Comparison of ENCODE assay signal across 8 cellular contexts in genomic region chrX:49165901-49166881, GRCh38. TPM values are rescaled to one million over a fixed set of nuclear protein-coding genes. Genes with fewer than 3 reads are reported as not detected.
DNase-seq lines count a peak whose midpoint lies in the region; ATAC-seq and TF ChIP-seq lines count a peak whose summit lies in the region.

No MANE protein-coding gene starts in this region.

- POLR2A ChIA-PET in CD4-positive, alpha-beta memory T cell (lab: Charles Lee; ENCODE audit: partially characterized antibody): interaction anchor here (0.8 to 2.6 kb wide), 22 partner anchors 9 to 365 kb away, joined by 3 to 37 read pairs (median 4); partner anchors contain the start of genes GRIPAP1, HDAC6, PPP1R3F and PRAF2

- no peaks in the 10 kb centered on the region for H3K9me3 ChIP-seq in CD4-positive, alpha-beta memory T cell (ENCODE audit: control insufficient read depth in 1 of 2, low read length in 2 of 2)

- no peaks in the 10 kb centered on the region for H3K79me2 ChIP-seq in GM23338 (replicated peaks; ENCODE audit: insufficient read depth)

- H3K27ac ChIP-seq in CD4-positive, alpha-beta memory T cell (ENCODE audit: low read depth, low read length): peak overlapping the region; percentile 63
- H3K27ac ChIP-seq in GM23338 (ENCODE audit: low read depth): no peak overlapping the region

- no peaks in the 10 kb centered on the region for H3K9me2 ChIP-seq in GM23338 (ENCODE audit: insufficient read depth)

- peak; percentile 61 for ATAC-seq in GM23338
- no peak for ATAC-seq in HG02588 (IDR thresholded peaks at IDR 0.05; ENCODE audit: unreplicated experiment)

- H3K4me1 Mint-ChIP-seq in CD4-positive, alpha-beta memory T cell: peaks cover 14 to 45% (median 29%) of the 10 kb centered on the region in 4 donors
- H3K4me1 Mint-ChIP-seq in GM23338: peaks cover 15% of the 10 kb centered on the region

- peak overlapping the region; percentile 72; the same call in 1 of the 2 replicates for H2AFZ ChIP-seq in GM23338

- H3K9me3 Mint-ChIP-seq in CD4-positive, alpha-beta memory T cell: peaks cover 0 to 4% (median 0%) of the 10 kb centered on the region in 8 donors
- no peaks in the 10 kb centered on the region; the same call in 2 of the 3 replicates for H3K9me3 Mint-ChIP-seq in GM23338

- H3K27ac Mint-ChIP-seq in CD4-positive, alpha-beta memory T cell: peak overlapping the region; percentile 93 to 98 (median 97)
- no peak overlapping the region; the same call in 1 of the 2 replicates for H3K27ac Mint-ChIP-seq in GM23338

- H3K36me3 ChIP-seq in CD4-positive, alpha-beta memory T cell (ENCODE audit: insufficient read depth, low read length): no peaks in the 10 kb centered on the region
- H3K36me3 ChIP-seq in GM23338 (ENCODE audit: insufficient read depth): no peaks in the 10 kb centered on the region

- no peaks in the 10 kb centered on the region for H3F3A ChIP-seq in GM23338 (replicated peaks; ENCODE audit: low read depth)

- H3K27me3 ChIP-seq in CD4-positive, alpha-beta memory T cell (ENCODE audit: insufficient read depth, low read length): no peaks in the 10 kb centered on the region
- H3K27me3 ChIP-seq in GM23338 (ENCODE audit: insufficient read depth): peaks cover 59% of the 10 kb centered on the region

- peak overlapping the region in 1 of 2 donors; percentile 54 for H3K4me3 ChIP-seq in CD4-positive, alpha-beta memory T cell (ENCODE audit: low read length in 2 of 2)
- peak overlapping the region; percentile 59 for H3K4me3 ChIP-seq in GM23338

- peaks cover 0 to 1% of the 10 kb centered on the region in 2 donors for H3K36me3 Mint-ChIP-seq in CD4-positive, alpha-beta memory T cell
- H3K36me3 Mint-ChIP-seq in GM23338 (ENCODE audit: low read depth): no peaks in the 10 kb centered on the region

- peak overlapping the region; percentile 85 to 95 (median 88) for H3K4me3 Mint-ChIP-seq in CD4-positive, alpha-beta memory T cell
- peak overlapping the region; percentile 72 for H3K4me3 Mint-ChIP-seq in GM23338

- peak; percentile 70 to 91 (median 78) for DNase-seq in CD4-positive, alpha-beta memory T cell
- DNase-seq in GM23338 (ENCODE audit: low spot score): peak; percentile 92
- DNase-seq in NCI-H2029 (lab: John Stamatoyannopoulos, UW): peak; percentile 81
- DNase-seq in activated CD4-positive, alpha-beta T cell treated with anti-CD3 and anti-CD28 coated beads for 24 hours (ENCODE audit: low read depth in 2 of 2): peak; percentile 41 to 49
- peak; percentile 70 to 78 for DNase-seq in cerebellar nuclear complex (lab: John Stamatoyannopoulos, UW)
- peak; percentile 81 for DNase-seq in kidney tubule cell (ENCODE audit: low spot score)
- DNase-seq in stimulated activated CD4-positive, alpha-beta T cell treated with anti-CD3 and anti-CD28 coated beads, Interleukin-2, amount 100 ng/mL, for 4 hours (ENCODE audit: low read depth): peak; percentile 58

- H3K4me2 ChIP-seq in GM23338: peak overlapping the region; percentile 86

- intact Hi-C loops in CD4-positive, alpha-beta memory T cell (cut with micrococcal nuclease): loop anchor here (2.0 to 10.0 kb wide), 2 partner anchors 43 to 91 kb away; partner anchors contain the start of genes GPKOW, PRAF2 and WDR45

- peaks cover 41% of the 10 kb centered on the region for H3K4me1 ChIP-seq in CD4-positive, alpha-beta memory T cell (ENCODE audit: insufficient read depth, low read length)
- H3K4me1 ChIP-seq in GM23338 (ENCODE audit: insufficient read depth): no peaks in the 10 kb centered on the region; the same call in 1 of the 2 replicates

- no peaks in the 10 kb centered on the region for H3K27me3 Mint-ChIP-seq in CD4-positive, alpha-beta memory T cell
- H3K27me3 Mint-ChIP-seq in GM23338 (ENCODE audit: insufficient read depth, low read depth, poor library complexity): peaks cover 30% of the 10 kb centered on the region

- CTCF ChIA-PET in CD4-positive, alpha-beta memory T cell (lab: Charles Lee; ENCODE audit: partially characterized antibody): interaction anchor here (1.0 to 4.8 kb wide), 9 partner anchors 10 to 28 kb away, joined by 3 to 31 read pairs (median 7); partner anchors contain the start of gene PRICKLE3

- TF ChIP-seq CTCF in GM23338 (conservative IDR thresholded peaks at IDR 0.05; ENCODE audit: low read depth in 2 of 2): peak; percentile 11 to 48; a peak in 2 of 4 replicates

- H4K20me1 ChIP-seq in GM23338 (replicated peaks; ENCODE audit: insufficient read depth): no peaks in the 10 kb centered on the region

TF ChIP-seq in GM23338, 12 proteins besides CTCF, POLR2A, EP300 and RAD21:
- TF ChIP-seq ETS1 (IDR thresholded peaks at IDR 0.05): no peak
- peak; percentile 30; the same call in 1 of the 2 replicates for TF ChIP-seq POLR2AphosphoS5 (IDR thresholded peaks at IDR 0.05; ENCODE audit: low read depth)
- TF ChIP-seq CREB1 (CRISPR knock-in tag; IDR thresholded peaks at IDR 0.05; ENCODE audit: low read depth): no peak
TF ChIP-seq in GM23338: peak in this region for 1.

RNA-seq across cellular contexts. Expression of gene MAGIX, which starts 3.6 kb away (rescaled TPM):
- total RNA-seq in CD4-positive, alpha-beta memory T cell: 1 to 10 TPM; 1.6 to 2.2 TPM
- polyA plus RNA-seq in CD4-positive, alpha-beta memory T cell: under 1 TPM; 0.21 to 0.94 TPM
- total RNA-seq in GM23338 (2014; rRNA removed; shearing (Covaris generic)): 0.83 and 2.1 TPM in 2 replicates
- polyA plus RNA-seq in GM23338 (2016; fragmentation: Nextera tagmentation; extraction: Ambion mirVana): 0.66 and 1.6 TPM in 2 replicates

RNA-seq across cellular contexts. Expression of gene PLP2, which starts 5.5 kb away (rescaled TPM):
- 100 to 1,000 TPM; 132 to 146 TPM for total RNA-seq in CD4-positive, alpha-beta memory T cell
- 100 to 1,000 TPM; 228 to 334 TPM for polyA plus RNA-seq in CD4-positive, alpha-beta memory T cell
- total RNA-seq in GM23338 (2014; rRNA removed; shearing (Covaris generic)): 1.6 and 3.4 TPM in 2 replicates
- polyA plus RNA-seq in GM23338 (2016; fragmentation: Nextera tagmentation; extraction: Ambion mirVana): 9.5 and 10.1 TPM in 2 replicates

RNA-seq across cellular contexts. Expression of gene PRICKLE3, which starts 20.0 kb away (rescaled TPM):
- 10 to 100 TPM; 12.0 to 12.3 TPM for total RNA-seq in CD4-positive, alpha-beta memory T cell
- 1 to 10 TPM in 1 of 2 donors, under 1 TPM in 1; 0.73 to 4.5 TPM for polyA plus RNA-seq in CD4-positive, alpha-beta memory T cell
- total RNA-seq in GM23338 (2014; rRNA removed; shearing (Covaris generic)): 13.7 and 21.4 TPM in 2 replicates
- 4.7 and 5.2 TPM in 2 replicates for polyA plus RNA-seq in GM23338 (2016; fragmentation: Nextera tagmentation; extraction: Ambion mirVana)

RNA-seq across cellular contexts. Expression of gene SYP, which starts 33.8 kb away (rescaled TPM):
- total RNA-seq in CD4-positive, alpha-beta memory T cell: under 1 TPM; 0.50 to 0.73 TPM
- under 1 TPM in 1 of 2 donors, not detected in 1; 0.32 TPM for polyA plus RNA-seq in CD4-positive, alpha-beta memory T cell
- total RNA-seq in GM23338 (2014; rRNA removed; shearing (Covaris generic)): 7.3 and 9.1 TPM in 2 replicates
- 2.5 and 3.7 TPM in 2 replicates for polyA plus RNA-seq in GM23338 (2016; fragmentation: Nextera tagmentation; extraction: Ambion mirVana)

RNA-seq across cellular contexts. Expression of gene GPKOW, which starts 42.7 kb away (rescaled TPM):
- 10 to 100 TPM; 20.0 to 20.7 TPM for total RNA-seq in CD4-positive, alpha-beta memory T cell
- polyA plus RNA-seq in CD4-positive, alpha-beta memory T cell: 10 to 100 TPM; 23.6 to 37.2 TPM
- 15.1 and 22.9 TPM in 2 replicates for total RNA-seq in GM23338 (2014; rRNA removed; shearing (Covaris generic))
- 8.1 and 9.5 TPM in 2 replicates for polyA plus RNA-seq in GM23338 (2016; fragmentation: Nextera tagmentation; extraction: Ambion mirVana)

Comparison
In these comparisons a context has a peak if more than half of its experiments do, and no peak if none do; other contexts are left out.
1. RNA of gene PLP2, which starts 5.5 kb away (total RNA-seq): 132 to 146 TPM in CD4-positive, alpha-beta memory T cell; 1.6 to 3.4 TPM in GM23338; every median in the first group is over 10 times any median in the second.
2. Peak in every context shown above with its lines, with median percentiles within 50 percentile points of each other: DNase-seq.